Comparison of ENCODE assay signal across 11 cellular contexts in the genomic region with DNA sequence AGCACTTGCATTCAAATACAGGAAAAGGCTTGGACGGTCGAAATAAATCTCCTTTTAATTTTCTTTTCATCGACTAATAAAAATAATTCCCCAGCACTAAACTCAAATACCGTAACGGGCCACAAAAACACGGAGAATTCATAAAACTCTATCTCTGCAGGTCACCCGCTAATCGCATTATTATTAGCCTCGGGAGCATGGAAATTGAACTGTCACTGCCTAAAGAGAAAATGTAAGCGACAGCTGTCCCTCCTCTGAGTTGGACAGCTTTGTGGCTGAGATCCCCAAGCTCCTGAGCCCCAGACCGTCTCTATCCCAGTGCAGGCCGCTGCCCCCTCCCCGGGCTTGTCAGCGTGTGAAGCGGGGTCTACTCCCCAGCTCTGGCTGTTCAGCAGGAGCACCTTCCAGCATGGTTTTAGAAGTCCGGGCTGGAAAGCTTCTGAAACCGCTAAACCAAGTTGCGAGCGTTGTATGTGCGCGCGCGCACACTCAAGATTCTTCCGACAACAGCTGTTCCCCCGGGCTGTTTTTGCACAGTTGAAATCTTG. TPM values are rescaled to one million over a fixed set of nuclear protein-coding genes. Genes with fewer than 3 reads are reported as not detected.
DNase-seq lines count a peak whose midpoint lies in the region; FAIRE-seq and TF ChIP-seq lines count a peak whose summit lies in the region.
"Had no signal": no experiment of that assay in that cellular context is flagged by ENCODE, and none has a peak within 500 bp of the region (broad histone marks: within the 10 kb centered on the region; RNA-seq: fewer than 3 reads in every experiment).

No MANE protein-coding gene starts in this region.

- H4K91ac ChIP-seq in H9 (ENCODE audit: insufficient read length, low read depth, low read length), result no peak overlapping the region
- no peak overlapping the region for H4K91ac ChIP-seq in H1 (replicated peaks; ENCODE audit: insufficient read length, low read length)

- H3K36me3 ChIP-seq in H1 (ENCODE audit: control insufficient read depth in 2 of 4, insufficient read depth in 4 of 4, low read length in 3 of 4), result peaks cover 0 to 2% (median 0%) of the 10 kb centered on the region in 4 experiments; a peak in 1 of 8 replicates
- H3K36me3 ChIP-seq in neural cell (ENCODE audit: insufficient read depth, low read length), result no peaks in the 10 kb centered on the region
- H3K36me3 ChIP-seq in spleen, result no peaks in the 10 kb centered on the region
- H3K36me3 ChIP-seq: colonic mucosa had no signal

- POLR2A ChIA-PET in H1 (lab: Charles Lee; ENCODE audit: partially characterized antibody), result interaction anchor here (1.1 to 2.1 kb wide), 4 partner anchors 8 to 22 kb away, joined by 3 to 7 read pairs (median 6); no protein-coding TSS in a partner anchor

- H3K23me2 ChIP-seq in H9 (ENCODE audit: insufficient read length, low read depth, low read length, poor library complexity, severe bottlenecking) (peaks cover 16% of the 10 kb centered on the region), H1 (ENCODE audit: low read depth, low read length) (peaks cover 9% of the 10 kb centered on the region; the same call in 1 of the 2 replicates)

- intact Hi-C loops in spleen (cut with DNase I; ENCODE audit: low total_unique reads), result no loop called here

- H3K4ac ChIP-seq in H9 (ENCODE audit: low read depth, low read length) (no peak overlapping the region), H1 (replicated peaks; ENCODE audit: insufficient read length, low read depth, low read length) (no peak overlapping the region)

- no peak for FAIRE-seq in H1 (lab: Jason Lieb, UNC)

- no peak for TF ChIP-seq POLR2A in H1 (IDR thresholded peaks at IDR 0.05; ENCODE audit: control extremely low read depth in 1 of 2, low read depth in 2 of 2, low read length in 2 of 2)
- no peak for TF ChIP-seq POLR2A in spleen (IDR thresholded peaks at IDR 0.05)

- H2BK20ac ChIP-seq in H9 (ENCODE audit: low read depth, low read length, poor library complexity, severe bottlenecking) (no peak overlapping the region), H1 (ENCODE audit: low read length) (no peak overlapping the region)

- H4K5ac ChIP-seq in H9 (ENCODE audit: insufficient read length, low read depth, low read length), result no peak overlapping the region
- no peak overlapping the region for H4K5ac ChIP-seq in H1 (ENCODE audit: insufficient read length, low read depth, low read length)

- H2BK5ac ChIP-seq in H9 (ENCODE audit: insufficient read length, low read length) (no peak overlapping the region), H1 (ENCODE audit: low read depth, low read length) (no peak overlapping the region)

- H3K4me2 ChIP-seq in H9 (ENCODE audit: insufficient read depth, insufficient read length, low read length), result peak overlapping the region; percentile 67
- peak overlapping the region in 1 of 2 experiments; percentile 73; a peak in 2 of 4 replicates for H3K4me2 ChIP-seq in H1 (ENCODE audit: insufficient read depth in 1 of 2, low read depth in 2 of 2, low read length in 2 of 2)
- H3K4me2 ChIP-seq in neural cell (ENCODE audit: low read length), result no peak overlapping the region

- no peaks in the 10 kb centered on the region for H3K79me2 ChIP-seq in H9 (ENCODE audit: insufficient read depth, low read length)
- H3K79me2 ChIP-seq in H1 (ENCODE audit: control insufficient read depth in 1 of 2, insufficient read depth in 2 of 2, low read length in 2 of 2), result no peaks in the 10 kb centered on the region
- H3K79me2 ChIP-seq in neural cell (replicated peaks; ENCODE audit: insufficient read depth, low read length), result no peaks in the 10 kb centered on the region
- H3K79me2 ChIP-seq: parathyroid adenoma had no signal

- no peak overlapping the region for H4K8ac ChIP-seq in H9 (replicated peaks; ENCODE audit: insufficient read length, low read depth, low read length)
- no peak overlapping the region for H4K8ac ChIP-seq in H1 (ENCODE audit: extremely low read depth, insufficient read depth, low read length)

- peaks cover 2 to 10% of the 10 kb centered on the region in 2 experiments for H3K9me3 Mint-ChIP-seq in H9

- no peak overlapping the region for H2AK5ac ChIP-seq in H9 (ENCODE audit: insufficient read length, low read length)
- H2AK5ac ChIP-seq in H1 (ENCODE audit: low read depth, low read length), result no peak overlapping the region

- H3K56ac ChIP-seq in H9 (ENCODE audit: insufficient read length, low read depth, low read length) (no peak overlapping the region), H1 (replicated peaks; ENCODE audit: insufficient read length, low read depth, low read length) (no peak overlapping the region)

- CTCF ChIA-PET in H1 (lab: Charles Lee; ENCODE audit: partially characterized antibody), result interaction anchor here (0.9 to 3.5 kb wide), 9 partner anchors 9 to 781 kb away, joined by 3 to 24 read pairs (median 4); no protein-coding TSS in a partner anchor

- H3K27me3 ChIP-seq in H9 (ENCODE audit: insufficient read depth, low read length), result peaks cover 90% of the 10 kb centered on the region
- peaks cover 84 to 100% (median 100%) of the 10 kb centered on the region in 4 experiments for H3K27me3 ChIP-seq in H1 (replicated peaks in 1 of 4; ENCODE audit: control insufficient read depth in 3 of 4, extremely low read depth in 1 of 4, insufficient read depth in 3 of 4, low read length in 3 of 4)
- H3K27me3 ChIP-seq in neural cell (ENCODE audit: insufficient read depth, low read depth, low read length), result peaks cover 100% of the 10 kb centered on the region
- peaks cover 18 to 100% (median 100%) of the 10 kb centered on the region in 7 donors for H3K27me3 ChIP-seq in spleen (replicated peaks in 1 of 7)

- no peak overlapping the region for H3K18ac ChIP-seq in H9 (ENCODE audit: insufficient read length, low read depth, low read length)
- H3K18ac ChIP-seq in H1 (ENCODE audit: extremely low read depth, low read length), result no peak overlapping the region

- peak overlapping the region in 1 of 2 experiments; percentile 85; a peak in 3 of 5 replicates for H3K4me3 Mint-ChIP-seq in H9

- no peaks in the 10 kb centered on the region for H3K9me2 ChIP-seq in neural cell (ENCODE audit: insufficient read depth, low read length)

- no peaks in the 10 kb centered on the region for H3K9me3 ChIP-seq in H9 (ENCODE audit: control insufficient read depth, low read depth, low read length)
- peaks cover 0 to 3% of the 10 kb centered on the region in 2 experiments; a peak in 1 of 4 replicates for H3K9me3 ChIP-seq in H1 (ENCODE audit: insufficient read depth in 2 of 2, low read depth in 1 of 2, low read length in 1 of 2)
- H3K9me3 ChIP-seq in neural cell (ENCODE audit: low read length), result no peaks in the 10 kb centered on the region
- H3K9me3 ChIP-seq in spleen, result peaks cover 0 to 42% (median 0%) of the 10 kb centered on the region in 8 donors
- H3K9me3 ChIP-seq: colonic mucosa had no signal

- no peak for TF ChIP-seq RAD21 in H1 (IDR thresholded peaks at IDR 0.05 in 1 of 2, conservative IDR thresholded peaks at IDR 0.05 in 1 of 2; ENCODE audit: low read depth in 2 of 2, low read length in 2 of 2)
- TF ChIP-seq RAD21 in neural cell (conservative IDR thresholded peaks at IDR 0.05), result no peak

- DNase-seq in EL (peak; percentile 71), H9 (no peak), H1 (ENCODE audit: low read depth in 1 of 2, low spot score in 2 of 2) (no peak), HuH-7.5 (ENCODE audit: low spot score) (no peak), NCI-H510A treated with DMSO at 0.1 percent for 48 hours (lab: John Stamatoyannopoulos, UW) (no peak), NCI-H2029 (lab: John Stamatoyannopoulos, UW) (no peak), spleen (no peak)
- DNase-seq: activated T-cell treated with anti-CD3 and anti-CD28 coated beads, Interleukin-2, amount 50 U/mL, for 24 hours; colonic mucosa had no signal

- no peaks in the 10 kb centered on the region for H3K79me1 ChIP-seq in H9 (ENCODE audit: insufficient read depth, low read depth, low read length, poor library complexity, severe bottlenecking)
- H3K79me1 ChIP-seq in H1 (ENCODE audit: low read depth, low read length), result no peaks in the 10 kb centered on the region

- H3K4me3 ChIP-seq in H1 (ENCODE audit: extremely low read depth in 1 of 4, insufficient read depth in 2 of 4, low read depth in 3 of 4, low read length in 4 of 4) (peak overlapping the region in 1 of 4 experiments; percentile 60; a peak in 1 of 8 replicates), neural cell (ENCODE audit: low read length) (no peak overlapping the region), spleen (no peak overlapping the region)

- H4K20me1 ChIP-seq in H9 (ENCODE audit: control insufficient read depth, insufficient read depth, insufficient read length) (no peaks in the 10 kb centered on the region), H1 (replicated peaks in 1 of 2; ENCODE audit: control insufficient read depth in 1 of 2, insufficient read depth in 2 of 2, low read length in 2 of 2) (peaks cover 6 to 20% of the 10 kb centered on the region in 2 experiments), neural cell (ENCODE audit: insufficient read depth) (no peaks in the 10 kb centered on the region)

- H2BK120ac ChIP-seq in H9 (ENCODE audit: low read depth, low read length, poor library complexity, severe bottlenecking) (no peak overlapping the region), H1 (replicated peaks; ENCODE audit: low read depth, low read length) (no peak overlapping the region)

- no peak overlapping the region for H3K27ac ChIP-seq in H9 (ENCODE audit: insufficient read length, low read depth, low read length)
- H3K27ac ChIP-seq in H1 (ENCODE audit: low read depth, low read length), result no peak overlapping the region
- H3K27ac ChIP-seq in neural cell (ENCODE audit: low read length), result no peak overlapping the region
- H3K27ac ChIP-seq in spleen, result no peak overlapping the region
- H3K27ac ChIP-seq: colonic mucosa had no signal

- H2AFZ ChIP-seq in H9 (ENCODE audit: low read length), result no peak overlapping the region
- H2AFZ ChIP-seq in H1 (ENCODE audit: low read length), result no peak overlapping the region
- H2AFZ ChIP-seq in neural cell (ENCODE audit: low read depth, low read length), result no peak overlapping the region
- H2AFZ ChIP-seq: parathyroid adenoma had no signal

- no peak for TF ChIP-seq CTCF in H9 (conservative IDR thresholded peaks at IDR 0.05)
- TF ChIP-seq CTCF in H1 (IDR thresholded peaks at IDR 0.05; ENCODE audit: control extremely low read depth in 1 of 3, insufficient read depth in 1 of 3, low read depth in 1 of 3, low read length in 3 of 3), result no peak
- no peak for TF ChIP-seq CTCF in neural cell (IDR thresholded peaks at IDR 0.05; ENCODE audit: poor library complexity, severe bottlenecking)
- no peak for TF ChIP-seq CTCF in spleen (IDR thresholded peaks at IDR 0.05 in 8 of 11, conservative IDR thresholded peaks at IDR 0.05 in 3 of 11)

- H3T11ph ChIP-seq in H9 (ENCODE audit: low read length), result no peak overlapping the region

- H3K23ac ChIP-seq in H9 (ENCODE audit: insufficient read length, low read depth, low read length), result no peak overlapping the region
- H3K23ac ChIP-seq in H1 (ENCODE audit: insufficient read length), result no peak overlapping the region

- H2BK15ac ChIP-seq in H9 (ENCODE audit: low read depth, low read length) (no peak overlapping the region), H1 (ENCODE audit: low read length) (no peak overlapping the region)

- peaks cover 100% of the 10 kb centered on the region for H3K27me3 Mint-ChIP-seq in H9 (ENCODE audit: low read depth)

- no peak overlapping the region for H3K27ac Mint-ChIP-seq in H9

- H3K36me3 Mint-ChIP-seq in H9 (ENCODE audit: insufficient read depth in 1 of 3, low read depth in 3 of 3), result no peaks in the 10 kb centered on the region; a peak in 1 of 7 replicates

- no peak overlapping the region for H2BK12ac ChIP-seq in H9 (ENCODE audit: insufficient read length, low read depth, low read length)
- H2BK12ac ChIP-seq in H1 (ENCODE audit: low read depth, low read length), result peak overlapping the region; percentile 86; the same call in 1 of the 2 replicates

- no peaks in the 10 kb centered on the region for H3F3A ChIP-seq in neural cell (ENCODE audit: insufficient read depth, low read length, poor library complexity, severe bottlenecking)

- peaks cover 6% of the 10 kb centered on the region for H3K4me1 ChIP-seq in H9 (ENCODE audit: insufficient read depth, low read length)
- H3K4me1 ChIP-seq in H1 (replicated peaks in 1 of 4; ENCODE audit: control insufficient read depth in 3 of 4, insufficient read depth in 4 of 4, low read length in 3 of 4), result peaks cover 7 to 47% (median 19%) of the 10 kb centered on the region in 4 experiments
- peaks cover 8 to 63% (median 34%) of the 10 kb centered on the region in 6 donors for H3K4me1 ChIP-seq in spleen
- H3K4me1 ChIP-seq: parathyroid adenoma had no signal

- no CpG with 5 or more reads among the region's 25 CpGs for WGBS in H9 (ENCODE audit: extremely low coverage, insufficient read length, low lambda C conversion rate)
- WGBS in H1 (ENCODE audit: extremely low coverage in 1 of 2, insufficient coverage in 1 of 2, insufficient read length in 1 of 2, insufficient replicate concordance in 2 of 2, low coverage in 1 of 2, low lambda C conversion rate in 2 of 2, missing lambda C conversion rate in 1 of 2), 2 experiments, result 8% methylated on average over 25 of the region's 25 CpGs; no CpG with 5 or more reads in 1 of the 2 experiments
- WGBS in spleen, 5 donors, result 8 to 23% (median 14%) methylated on average over 25 of the region's 25 CpGs

- no peak for TF ChIP-seq EP300 in H1 (IDR thresholded peaks at IDR 0.05; ENCODE audit: borderline replicate concordance in 1 of 2, low read depth in 2 of 2, low read length in 2 of 2)
- TF ChIP-seq EP300 in neural cell (conservative IDR thresholded peaks at IDR 0.05; ENCODE audit: poor library complexity, severe bottlenecking), result no peak

- H3K14ac ChIP-seq in H9 (ENCODE audit: insufficient read depth, low read length), result no peak overlapping the region
- H3K14ac ChIP-seq in H1 (ENCODE audit: insufficient read length), result no peak overlapping the region

- peaks cover 55 to 75% of the 10 kb centered on the region in 2 experiments for H3K4me1 Mint-ChIP-seq in H9

- H3K9ac ChIP-seq in H9 (ENCODE audit: extremely low read depth, insufficient read length, low read length), result no peak overlapping the region
- no peak overlapping the region for H3K9ac ChIP-seq in H1 (replicated peaks in 1 of 4; ENCODE audit: extremely low read depth in 1 of 4, low read depth in 3 of 4, low read length in 3 of 4)
- H3K9ac ChIP-seq in neural cell (ENCODE audit: low read length), result no peak overlapping the region
- H3K9ac ChIP-seq: parathyroid adenoma had no signal

RNA-seq across cellular contexts. Expression of a gene that starts 1.8 kb away (rescaled TPM):
- total RNA-seq in H9 (2021) (0.07 TPM in 1 of 2 replicates, not detected in the other), spleen (under 1 TPM in 4 of 7 donors, not detected in 3; 0.10 to 0.32 (median 0.15) TPM)
- total RNA-seq in H1 (2021; fragmentation: NEBNext Ultra II Directional; extraction: Animal tissue kit (Norgen Biotek cat#: 25700)), result 0.24 and 0.42 TPM in 2 replicates
- polyA plus RNA-seq in H1 (2011; rRNA removed) (0.09 and 0.14 TPM in 2 replicates), neural cell (0.10 TPM in 1 of 2 replicates, not detected in the other), spleen (under 1 TPM in 2 of 3 donors, not detected in 1; 0.06 TPM)
- 0.14 TPM for polyA plus RNA-seq in H1 (2011; cell fraction: cytosol; rRNA removed)
- polyA plus RNA-seq in H1 (2011; cell fraction: nucleus; rRNA removed), result 0.19 TPM
- 0.04 to 0.13 TPM (median 0.10 TPM) in 3 of 4 replicates, not detected in the other for polyA plus RNA-seq in H1 (2012, experiment 1 of 2)
- not detected for polyA plus RNA-seq in H1 (2012, experiment 2 of 2)
- 0.12 TPM for polyA plus RNA-seq in H1 (2013, experiment 1 of 2)
- 0.11 TPM for polyA plus RNA-seq in H1 (2013, experiment 2 of 2)
- 0.22 and 0.35 TPM in 2 replicates for polyA minus RNA-seq in H1 (2011; rRNA and poly(A)+ RNA removed)
- not detected for polyA minus RNA-seq in H1 (2011; cell fraction: cytosol; rRNA and poly(A)+ RNA removed)
- polyA minus RNA-seq in H1 (2011; cell fraction: nucleus; rRNA and poly(A)+ RNA removed), result 0.40 TPM
- polyA minus RNA-seq in neural cell, result 0.23 TPM in 1 of 2 replicates, not detected in the other
